ENCODE assay signal across 1 cellular context in genomic region chr3:48619541-48620524, GRCh38.
TF ChIP-seq lines count a peak whose summit lies in the region.

No MANE protein-coding gene starts in this region.

TF ChIP-seq in GM23338, 12 proteins besides CTCF, POLR2A, EP300 and RAD21 (continued from another document):
- no peak for TF ChIP-seq ZNF462 (CRISPR knock-in tag; IDR thresholded peaks at IDR 0.05)
- no peak for TF ChIP-seq EZH2 (IDR thresholded peaks at IDR 0.05; ENCODE audit: low read depth, unreplicated experiment)
- no peak for TF ChIP-seq POLR2AphosphoS5 (IDR thresholded peaks at IDR 0.05; ENCODE audit: low read depth)
TF ChIP-seq in GM23338: peak in this region for 0.
